14 cellular contexts compared by ENCODE assay signal in genomic region chr2:224162122-224162521, GRCh38.
A peak's percentile ranks its signal among the peaks of the same experiment; 100 is the strongest.
DNase-seq lines count a peak whose midpoint lies in the region; ATAC-seq and TF ChIP-seq lines count a peak whose summit lies in the region.
"Had no signal": no experiment of that assay in that cellular context is flagged by ENCODE, and none has a peak within 500 bp of the region (broad histone marks: within the 10 kb centered on the region; RNA-seq: fewer than 3 reads in every experiment).

No MANE protein-coding gene starts in this region.

- H3K27ac Mint-ChIP-seq in effector memory CD8-positive, alpha-beta T cell = no peak overlapping the region
- H3K27ac Mint-ChIP-seq: activated naive CD8-positive, alpha-beta T cell treated with anti-CD3 and anti-CD28 coated beads, Interleukin-2, amount 50 U/mL, for 24 hours; activated T-helper 17 cell treated with anti-CD3 and anti-CD28 coated beads, Interleukin-2, amount 50 U/mL, for 72 hours had no signal

- no peaks in the 10 kb centered on the region for H3K4me1 Mint-ChIP-seq in effector memory CD8-positive, alpha-beta T cell (ENCODE audit: low read depth in 2 of 2)
- H3K4me1 Mint-ChIP-seq: activated naive CD8-positive, alpha-beta T cell treated with anti-CD3 and anti-CD28 coated beads, Interleukin-2, amount 50 U/mL, for 24 hours; activated T-helper 17 cell treated with anti-CD3 and anti-CD28 coated beads, Interleukin-2, amount 50 U/mL, for 72 hours had no signal

- intact Hi-C loops in ascending aorta (cut with DNase I) (no loop called here), Right ventricle myocardium inferior (cut with DNase I) (no loop called here)

- H3K4me3 Mint-ChIP-seq in effector memory CD8-positive, alpha-beta T cell = no peak overlapping the region
- H3K4me3 Mint-ChIP-seq: activated naive CD8-positive, alpha-beta T cell treated with anti-CD3 and anti-CD28 coated beads, Interleukin-2, amount 50 U/mL, for 24 hours; activated T-helper 17 cell treated with anti-CD3 and anti-CD28 coated beads, Interleukin-2, amount 50 U/mL, for 72 hours had no signal

- no peaks in the 10 kb centered on the region for H3K79me2 ChIP-seq in ACC112 (ENCODE audit: control insufficient read depth, insufficient read depth, low read length, unreplicated experiment)

- H3K27me3 ChIP-seq in ACC112 (ENCODE audit: insufficient read depth, low read length) = no peaks in the 10 kb centered on the region
- no peaks in the 10 kb centered on the region for H3K27me3 ChIP-seq in brain microvascular endothelial cell (replicated peaks)
- no peaks in the 10 kb centered on the region for H3K27me3 ChIP-seq in ascending aorta
- H3K27me3 ChIP-seq: colonic mucosa, SJCRH30 had no signal

- peaks cover 51% of the 10 kb centered on the region for H3K4me1 ChIP-seq in ACC112 (ENCODE audit: control insufficient read depth, insufficient read depth, low read length, unreplicated experiment)
- H3K4me1 ChIP-seq in ascending aorta = peaks cover 0 to 2% of the 10 kb centered on the region in 2 donors
- H3K4me1 ChIP-seq: colonic mucosa, SJCRH30 had no signal

- H2AFZ ChIP-seq in ACC112 (ENCODE audit: low read length, unreplicated experiment) = peak overlapping the region; percentile 59

- DNase-seq in HT1080 (ENCODE audit: low read depth) = peak; percentile 59
- DNase-seq in brain microvascular endothelial cell = peak; percentile 60
- DNase-seq in kidney tubule cell (ENCODE audit: low spot score) = peak; percentile 56
- DNase-seq in NCI-H774 (lab: John Stamatoyannopoulos, UW) = no peak
- DNase-seq in ascending aorta (ENCODE audit: low spot score in 2 of 2) = no peak
- no peak for DNase-seq in effector memory CD8-positive, alpha-beta T cell
- DNase-seq in Right ventricle myocardium inferior (ENCODE audit: missing footprints) = no peak
- DNase-seq: activated naive CD8-positive, alpha-beta T cell treated with anti-CD3 and anti-CD28 coated beads, Interleukin-2, amount 50 U/mL, for 24 hours; colonic mucosa; NCI-H2029; NCI-H524 treated with DMSO at 0.1 percent for 48 hours; SJCRH30 had no signal

- peaks cover 21 to 45% of the 10 kb centered on the region in 2 donors for H3K27me3 Mint-ChIP-seq in effector memory CD8-positive, alpha-beta T cell

- H3K27ac ChIP-seq in ACC112 (ENCODE audit: low read depth, low read length) (peak overlapping the region; percentile 78), brain microvascular endothelial cell (peak overlapping the region; percentile 70), ascending aorta (no peak overlapping the region)
- H3K27ac ChIP-seq: colonic mucosa, SJCRH30 had no signal

- ATAC-seq in effector memory CD8-positive, alpha-beta T cell (replicated peaks) = no peak
- no peak for ATAC-seq in Right ventricle myocardium inferior
- ATAC-seq: activated naive CD8-positive, alpha-beta T cell treated with anti-CD3 and anti-CD28 coated beads, Interleukin-2, amount 50 U/mL, for 24 hours; activated T-helper 17 cell treated with anti-CD3 and anti-CD28 coated beads, Interleukin-2, amount 50 U/mL, for 72 hours had no signal

- no peak overlapping the region for H3K4me3 ChIP-seq in ACC112 (ENCODE audit: low read depth, low read length)
- no peak overlapping the region for H3K4me3 ChIP-seq in brain microvascular endothelial cell (ENCODE audit: low read depth, low read length)
- H3K4me3 ChIP-seq in ascending aorta = no peak overlapping the region
- H3K4me3 ChIP-seq: colonic mucosa, SJCRH30 had no signal

- no peaks in the 10 kb centered on the region for H3K36me3 ChIP-seq in ACC112 (ENCODE audit: insufficient read depth, low read length)
- H3K36me3 ChIP-seq in brain microvascular endothelial cell (replicated peaks) = no peaks in the 10 kb centered on the region
- H3K36me3 ChIP-seq in ascending aorta = no peaks in the 10 kb centered on the region
- H3K36me3 ChIP-seq: colonic mucosa, SJCRH30 had no signal

- no peaks in the 10 kb centered on the region for H3K9me3 Mint-ChIP-seq in effector memory CD8-positive, alpha-beta T cell
- H3K9me3 Mint-ChIP-seq: activated naive CD8-positive, alpha-beta T cell treated with anti-CD3 and anti-CD28 coated beads, Interleukin-2, amount 50 U/mL, for 24 hours; activated T-helper 17 cell treated with anti-CD3 and anti-CD28 coated beads, Interleukin-2, amount 50 U/mL, for 72 hours had no signal

- in situ Hi-C loops in brain microvascular endothelial cell (cut with HindIII; ENCODE audit: low pct_ligation_motif_present, low sequenced_read_pairs) = no loop called here

- no peaks in the 10 kb centered on the region for H3K36me3 Mint-ChIP-seq in effector memory CD8-positive, alpha-beta T cell (ENCODE audit: insufficient read depth)

- H3K9me3 ChIP-seq in ascending aorta = no peaks in the 10 kb centered on the region
- H3K9me3 ChIP-seq: colonic mucosa, SJCRH30 had no signal

- TF ChIP-seq CTCF in brain microvascular endothelial cell (IDR thresholded peaks at IDR 0.05; ENCODE audit: low read depth, low read length, missing control alignments) (no peak), ascending aorta (IDR thresholded peaks at IDR 0.05) (no peak)

Comparison
In these comparisons a context has a peak if more than half of its experiments do, and no peak if none do; other contexts are left out.
1. H3K27ac ChIP-seq: peak in ACC112 (single experiment) and brain microvascular endothelial cell (single experiment); none in ascending aorta (0 of 2).
2. DNase-seq: peak in HT1080 (single experiment), brain microvascular endothelial cell (single experiment) and kidney tubule cell (single experiment); none in NCI-H774 (single experiment), ascending aorta (0 of 2), effector memory CD8-positive, alpha-beta T cell (0 of 3) and Right ventricle myocardium inferior (single experiment).